In genomic region chr17:39054111-39054645, GRCh38 we compare ENCODE assay signal across 26 cellular contexts.
A peak's percentile ranks its signal among the peaks of the same experiment; 100 is the strongest.
DNase-seq lines count a peak whose midpoint lies in the region; ATAC-seq, FAIRE-seq and TF ChIP-seq lines count a peak whose summit lies in the region.
"Had no signal": no experiment of that assay in that cellular context is flagged by ENCODE, and none has a peak within 500 bp of the region (broad histone marks: within the 10 kb centered on the region; RNA-seq: fewer than 3 reads in every experiment).

No MANE protein-coding gene starts in this region.

- FAIRE-seq in A549 (lab: Jason Lieb, UNC) (peak; percentile 54), HTR-8/SVneo (lab: Jason Lieb, UNC) (no peak)

- TF ChIP-seq POLR2A in A549 (IDR thresholded peaks at IDR 0.05; ENCODE audit: low read length) = no peak

- H3K79me2 ChIP-seq in Karpas-422 (ENCODE audit: low read length) = no peaks in the 10 kb centered on the region

- no peak overlapping the region for H3K4me2 ChIP-seq in A549
- no peak overlapping the region for H3K4me2 ChIP-seq in Karpas-422 (ENCODE audit: low read depth, low read length, poor library complexity, severe bottlenecking)
- H3K4me2 ChIP-seq: KMS-11, PC-9 had no signal

- H3K27ac Mint-ChIP-seq in progenitor cell of endocrine pancreas = no peak overlapping the region
- H3K27ac Mint-ChIP-seq: CD14-positive monocyte had no signal

- peaks cover 9% of the 10 kb centered on the region for H3K4me1 Mint-ChIP-seq in progenitor cell of endocrine pancreas (ENCODE audit: low read depth)

- H3K27me3 Mint-ChIP-seq in progenitor cell of endocrine pancreas = no peaks in the 10 kb centered on the region

- TF ChIP-seq RAD21 in A549 (conservative IDR thresholded peaks at IDR 0.05 in 1 of 2, IDR thresholded peaks at IDR 0.05 in 1 of 2) = no peak

- ATAC-seq in A549 = no peak
- ATAC-seq: Right ventricle myocardium inferior, SK-N-SH treated with all-trans-retinoic acid at 6 μM for 48 hours had no signal

- H4K20me1 ChIP-seq in Karpas-422 (ENCODE audit: insufficient read depth, low read depth, low read length) = no peaks in the 10 kb centered on the region

- H3K27ac ChIP-seq in A549 (no peak overlapping the region), Karpas-422 (ENCODE audit: low read length) (no peak overlapping the region)
- H3K27ac ChIP-seq: 22Rv1, GM23248, KMS-11, PC-9, SJCRH30 had no signal

- 39% methylated on average over 2 of the region's 2 CpGs for WGBS in A549 (ENCODE audit: missing lambda C conversion rate)

- no peak overlapping the region for H3K9ac ChIP-seq in Karpas-422 (ENCODE audit: low read length)
- H3K9ac ChIP-seq: GM23248, KMS-11 had no signal

- TF ChIP-seq EP300 in A549 (IDR thresholded peaks at IDR 0.05) = no peak

- DNase-seq in A549 (ENCODE audit: low read depth in 1 of 2, low spot score in 1 of 2) = no peak
- DNase-seq in MV-4-11 (lab: John Stamatoyannopoulos, UW) = peak; percentile 3
- peak; percentile 83 for DNase-seq in fibroblast of the aortic adventitia (ENCODE audit: low read depth)
- DNase-seq in retinal pigment epithelial cell (ENCODE audit: low read depth) = peak; percentile 20
- no peak for DNase-seq in Karpas-422
- no peak for DNase-seq in progenitor cell of endocrine pancreas (ENCODE audit: low spot score, unreplicated experiment)
- DNase-seq in HTR-8/SVneo (ENCODE audit: insufficient read length, low spot score) = no peak
- DNase-seq in cortex of kidney (lab: John Stamatoyannopoulos, UW) = no peak
- DNase-seq: ACHN, BE2C, DMS153, DND-41, GM23248, HCEC 1CT, NCI-H1092 treated with DMSO at 0.1 percent for 48 hours, NCI-H1436, NCI-H187, NCI-H446 treated with DMSO at 0.1 percent for 48 hours, NCI-H526 treated with DMSO at 0.1 percent for 48 hours, PC-9, SJCRH30 had no signal

- H3K9me3 ChIP-seq in A549 (peaks cover 8% of the 10 kb centered on the region; the same call in 1 of the 3 replicates), Karpas-422 (ENCODE audit: low read length) (no peaks in the 10 kb centered on the region)
- H3K9me3 ChIP-seq: BE2C had no signal

- H3K4me3 ChIP-seq in A549 (no peak overlapping the region), fibroblast of the aortic adventitia (ENCODE audit: low read depth, low read length) (no peak overlapping the region), retinal pigment epithelial cell (ENCODE audit: low read length) (no peak overlapping the region), Karpas-422 (ENCODE audit: low read length) (no peak overlapping the region)
- H3K4me3 ChIP-seq: GM23248, PC-9, SJCRH30 had no signal

- H3K4me1 ChIP-seq in A549 (no peaks in the 10 kb centered on the region), Karpas-422 (ENCODE audit: low read length) (peaks cover 14% of the 10 kb centered on the region)
- H3K4me1 ChIP-seq: BE2C had no signal

- H3K36me3 Mint-ChIP-seq in progenitor cell of endocrine pancreas (ENCODE audit: insufficient read depth) = no peaks in the 10 kb centered on the region
- H3K36me3 Mint-ChIP-seq: CD14-positive monocyte had no signal

- POLR2A ChIA-PET in A549 (lab: Yijun Ruan, JAX) = no interaction called here

- no peak overlapping the region for H3K4me3 Mint-ChIP-seq in progenitor cell of endocrine pancreas (ENCODE audit: low read depth)

- H2AFZ ChIP-seq in Karpas-422 (ENCODE audit: low read length) = no peak overlapping the region
- H2AFZ ChIP-seq: GM23248, PC-9 had no signal

- peaks cover 8% of the 10 kb centered on the region for H3K9me3 Mint-ChIP-seq in progenitor cell of endocrine pancreas (ENCODE audit: low read depth)

- TF ChIP-seq CTCF in A549 (IDR thresholded peaks at IDR 0.05) (no peak), fibroblast of the aortic adventitia (IDR thresholded peaks at IDR 0.05; ENCODE audit: insufficient read depth, low read length) (no peak), retinal pigment epithelial cell (conservative IDR thresholded peaks at IDR 0.05; ENCODE audit: low read depth, low read length) (no peak), progenitor cell of endocrine pancreas (IDR thresholded peaks at IDR 0.05; ENCODE audit: unreplicated experiment) (no peak)

- no peaks in the 10 kb centered on the region for H3K36me3 ChIP-seq in Karpas-422 (ENCODE audit: insufficient read depth, low read length)
- H3K36me3 ChIP-seq: BE2C, SJCRH30 had no signal

- CTCF ChIA-PET in A549 (lab: Yijun Ruan, JAX) = interaction anchor here (0.8 to 2.5 kb wide), 3 partner anchors 21 to 99 kb away, joined by 3 to 8 read pairs (median 3); no protein-coding TSS in a partner anchor

- H3K9me2 ChIP-seq in Karpas-422 (replicated peaks; ENCODE audit: insufficient read depth, low read length) = no peaks in the 10 kb centered on the region

- H3K27me3 ChIP-seq in Karpas-422 (ENCODE audit: low read length) = no peaks in the 10 kb centered on the region
- H3K27me3 ChIP-seq: SJCRH30 had no signal

TF ChIP-seq in A549, 52 proteins besides CTCF, POLR2A, EP300 and RAD21:
- no peak for TF ChIP-seq USF2 (IDR thresholded peaks at IDR 0.05)
- TF ChIP-seq CHD4 (IDR thresholded peaks at IDR 0.05; ENCODE audit: borderline replicate concordance) = no peak
- TF ChIP-seq TP53 (CRISPR knock-in tag; IDR thresholded peaks at IDR 0.05) = no peak
- no peak for TF ChIP-seq JUN (IDR thresholded peaks at IDR 0.05)
- TF ChIP-seq FOXS1 (CRISPR knock-in tag; IDR thresholded peaks at IDR 0.05) = no peak
- TF ChIP-seq ZFP36 (IDR thresholded peaks at IDR 0.05; ENCODE audit: borderline replicate concordance, partially characterized antibody) = no peak
- TF ChIP-seq SREBF2 (IDR thresholded peaks at IDR 0.05) = no peak
- TF ChIP-seq E2F6 (IDR thresholded peaks at IDR 0.05; ENCODE audit: borderline replicate concordance, low read depth) = no peak
- TF ChIP-seq FOSL2 (IDR thresholded peaks at IDR 0.05) = no peak
- no peak for TF ChIP-seq FOSL2 (CRISPR knock-in tag; IDR thresholded peaks at IDR 0.05)
- no peak for TF ChIP-seq RFX5 (IDR thresholded peaks at IDR 0.05)
- TF ChIP-seq PBX3 (IDR thresholded peaks at IDR 0.05) = no peak
- no peak for TF ChIP-seq HOXB13 (CRISPR knock-in tag; IDR thresholded peaks at IDR 0.05; ENCODE audit: low read depth)
- no peak for TF ChIP-seq CBX2 (IDR thresholded peaks at IDR 0.05; ENCODE audit: borderline replicate concordance, low read depth)
- TF ChIP-seq SMC3 (IDR thresholded peaks at IDR 0.05) = no peak
- no peak for TF ChIP-seq BHLHE40 (IDR thresholded peaks at IDR 0.05; ENCODE audit: low read depth, low read length)
- TF ChIP-seq BCL3 (IDR thresholded peaks at IDR 0.05) = no peak
- TF ChIP-seq GATA3 (IDR thresholded peaks at IDR 0.05; ENCODE audit: borderline replicate concordance) = no peak

Comparison
In these comparisons a context has a peak if more than half of its experiments do, and no peak if none do; other contexts are left out.
1. DNase-seq: peak in MV-4-11 (single experiment), fibroblast of the aortic adventitia (single experiment) and retinal pigment epithelial cell (single experiment); none in A549 (0 of 2), Karpas-422 (single experiment), progenitor cell of endocrine pancreas (single experiment), HTR-8/SVneo (single experiment) and cortex of kidney (single experiment).